ENCODE assay signal across 20 cellular contexts in the genomic region with DNA sequence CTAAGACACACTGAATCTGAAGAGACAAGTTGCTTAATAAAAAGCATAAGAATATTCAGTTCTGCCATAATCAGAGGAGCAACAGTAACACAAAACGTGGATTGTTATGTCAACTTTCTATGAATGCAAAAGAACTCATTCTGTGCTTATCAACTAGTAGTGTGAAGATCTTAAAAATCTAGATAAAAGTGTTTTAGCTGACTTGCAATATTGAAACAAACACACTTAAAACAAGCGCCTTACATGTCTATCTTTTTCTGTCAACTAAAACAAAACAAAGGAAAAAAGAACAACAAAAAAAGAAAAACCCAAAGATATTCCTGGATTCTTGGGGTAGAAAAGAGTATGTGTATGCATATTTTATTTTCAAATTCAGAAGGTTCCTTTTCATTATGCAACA. TPM values are rescaled to one million over a fixed set of nuclear protein-coding genes. Genes with fewer than 3 reads are reported as not detected.
DNase-seq lines count a peak whose midpoint lies in the region; ATAC-seq, FAIRE-seq and TF ChIP-seq lines count a peak whose summit lies in the region.
"Had no signal": no experiment of that assay in that cellular context is flagged by ENCODE, and none has a peak within 500 bp of the region (broad histone marks: within the 10 kb centered on the region; RNA-seq: fewer than 3 reads in every experiment).

No MANE protein-coding gene starts in this region.

- no peak for DNase-seq in activated naive CD8-positive, alpha-beta T cell treated with anti-CD3 and anti-CD28 coated beads, Interleukin-2, amount 50 U/mL, for 24 hours
- no peak for DNase-seq in activated naive CD8-positive, alpha-beta T cell treated with anti-CD3 and anti-CD28 coated beads for 36 hours
- no peak for DNase-seq in WTC11 (ENCODE audit: low spot score)
- no peak for DNase-seq in hepatic stellate cell (ENCODE audit: low spot score)
- DNase-seq: 8988T; C1 segment of cervical spinal cord; Caco-2; CD4-positive, alpha-beta memory T cell; DMS153; DND-41; GDM1; GM23248; H7 had no signal

- POLR2A ChIA-PET in WTC11 (lab: Charles Lee): no interaction called here

- H3K36me3 Mint-ChIP-seq in activated naive CD8-positive, alpha-beta T cell treated with anti-CD3 and anti-CD28 coated beads, Interleukin-2, amount 50 U/mL, for 24 hours (ENCODE audit: low read depth): peaks cover 60% of the 10 kb centered on the region
- peaks cover 33% of the 10 kb centered on the region for H3K36me3 Mint-ChIP-seq in activated naive CD8-positive, alpha-beta T cell treated with anti-CD3 and anti-CD28 coated beads for 36 hours
- peaks cover 54% of the 10 kb centered on the region for H3K36me3 Mint-ChIP-seq in WTC11

- peak; percentile 40 for FAIRE-seq in G401.6 (lab: Jason Lieb, UNC)
- FAIRE-seq: GM12878, GM19239, H1 had no signal

- peak overlapping the region; percentile 33 for H3K27ac Mint-ChIP-seq in activated naive CD8-positive, alpha-beta T cell treated with anti-CD3 and anti-CD28 coated beads, Interleukin-2, amount 50 U/mL, for 24 hours
- H3K27ac Mint-ChIP-seq in activated naive CD8-positive, alpha-beta T cell treated with anti-CD3 and anti-CD28 coated beads for 36 hours: no peak overlapping the region
- H3K27ac Mint-ChIP-seq in WTC11: 0 out of 2 replicates have a peak overlapping the region, but pooled peaks have one; percentile 7

- no peak overlapping the region for H3K4me3 Mint-ChIP-seq in activated naive CD8-positive, alpha-beta T cell treated with anti-CD3 and anti-CD28 coated beads, Interleukin-2, amount 50 U/mL, for 24 hours
- no peak overlapping the region for H3K4me3 Mint-ChIP-seq in activated naive CD8-positive, alpha-beta T cell treated with anti-CD3 and anti-CD28 coated beads for 36 hours
- no peak overlapping the region for H3K4me3 Mint-ChIP-seq in WTC11
- H3K4me3 Mint-ChIP-seq: CD4-positive, alpha-beta memory T cell had no signal

- no peaks in the 10 kb centered on the region for H3K27me3 Mint-ChIP-seq in activated naive CD8-positive, alpha-beta T cell treated with anti-CD3 and anti-CD28 coated beads, Interleukin-2, amount 50 U/mL, for 24 hours
- H3K27me3 Mint-ChIP-seq in activated naive CD8-positive, alpha-beta T cell treated with anti-CD3 and anti-CD28 coated beads for 36 hours: no peaks in the 10 kb centered on the region
- no peaks in the 10 kb centered on the region for H3K27me3 Mint-ChIP-seq in WTC11 (ENCODE audit: low read depth)
- H3K27me3 Mint-ChIP-seq: CD4-positive, alpha-beta memory T cell had no signal

- no peak for TF ChIP-seq CTCF in WTC11 (IDR thresholded peaks at IDR 0.05)

- CTCF ChIA-PET in WTC11 (lab: Charles Lee): no interaction called here

- H3K9me3 Mint-ChIP-seq in activated naive CD8-positive, alpha-beta T cell treated with anti-CD3 and anti-CD28 coated beads, Interleukin-2, amount 50 U/mL, for 24 hours: no peaks in the 10 kb centered on the region
- H3K9me3 Mint-ChIP-seq in activated naive CD8-positive, alpha-beta T cell treated with anti-CD3 and anti-CD28 coated beads for 36 hours: no peaks in the 10 kb centered on the region
- H3K9me3 Mint-ChIP-seq in WTC11: no peaks in the 10 kb centered on the region
- H3K9me3 Mint-ChIP-seq: CD4-positive, alpha-beta memory T cell had no signal

- H3K4me1 Mint-ChIP-seq in activated naive CD8-positive, alpha-beta T cell treated with anti-CD3 and anti-CD28 coated beads, Interleukin-2, amount 50 U/mL, for 24 hours: peaks cover 16% of the 10 kb centered on the region
- H3K4me1 Mint-ChIP-seq in activated naive CD8-positive, alpha-beta T cell treated with anti-CD3 and anti-CD28 coated beads for 36 hours: peaks cover 26% of the 10 kb centered on the region
- no peaks in the 10 kb centered on the region for H3K4me1 Mint-ChIP-seq in WTC11

- ATAC-seq in activated naive CD8-positive, alpha-beta T cell treated with anti-CD3 and anti-CD28 coated beads, Interleukin-2, amount 50 U/mL, for 24 hours: no peak
- ATAC-seq in WTC11: no peak
- no peak for ATAC-seq in HG03565 (IDR thresholded peaks at IDR 0.05; ENCODE audit: unreplicated experiment)
- ATAC-seq in HG02678 (IDR thresholded peaks at IDR 0.05; ENCODE audit: unreplicated experiment): no peak
- ATAC-seq: GM12878, HCT116 had no signal

TF ChIP-seq in WTC11, 78 proteins besides CTCF, POLR2A, EP300 and RAD21 (continues in another document):
- TF ChIP-seq NR2C2 (CRISPR knock-in tag; IDR thresholded peaks at IDR 0.05) (no peak), ZNF219 (CRISPR knock-in tag; IDR thresholded peaks at IDR 0.05; ENCODE audit: borderline replicate concordance) (no peak), NFYB (CRISPR knock-in tag; conservative IDR thresholded peaks at IDR 0.05; ENCODE audit: low read depth) (no peak), RORB (CRISPR knock-in tag; IDR thresholded peaks at IDR 0.05) (no peak), ESRRA (CRISPR knock-in tag; IDR thresholded peaks at IDR 0.05; ENCODE audit: borderline replicate concordance) (no peak), SOX15 (CRISPR knock-in tag; IDR thresholded peaks at IDR 0.05) (no peak)
- TF ChIP-seq, protein P1, sequence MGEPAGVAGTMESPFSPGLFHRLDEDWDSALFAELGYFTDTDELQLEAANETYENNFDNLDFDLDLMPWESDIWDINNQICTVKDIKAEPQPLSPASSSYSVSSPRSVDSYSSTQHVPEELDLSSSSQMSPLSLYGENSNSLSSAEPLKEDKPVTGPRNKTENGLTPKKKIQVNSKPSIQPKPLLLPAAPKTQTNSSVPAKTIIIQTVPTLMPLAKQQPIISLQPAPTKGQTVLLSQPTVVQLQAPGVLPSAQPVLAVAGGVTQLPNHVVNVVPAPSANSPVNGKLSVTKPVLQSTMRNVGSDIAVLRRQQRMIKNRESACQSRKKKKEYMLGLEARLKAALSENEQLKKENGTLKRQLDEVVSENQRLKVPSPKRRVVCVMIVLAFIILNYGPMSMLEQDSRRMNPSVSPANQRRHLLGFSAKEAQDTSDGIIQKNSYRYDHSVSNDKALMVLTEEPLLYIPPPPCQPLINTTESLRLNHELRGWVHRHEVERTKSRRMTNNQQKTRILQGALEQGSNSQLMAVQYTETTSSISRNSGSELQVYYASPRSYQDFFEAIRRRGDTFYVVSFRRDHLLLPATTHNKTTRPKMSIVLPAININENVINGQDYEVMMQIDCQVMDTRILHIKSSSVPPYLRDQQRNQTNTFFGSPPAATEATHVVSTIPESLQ (CRISPR knock-in tag; IDR thresholded peaks at IDR 0.05): no peak
- TF ChIP-seq, protein P2, sequence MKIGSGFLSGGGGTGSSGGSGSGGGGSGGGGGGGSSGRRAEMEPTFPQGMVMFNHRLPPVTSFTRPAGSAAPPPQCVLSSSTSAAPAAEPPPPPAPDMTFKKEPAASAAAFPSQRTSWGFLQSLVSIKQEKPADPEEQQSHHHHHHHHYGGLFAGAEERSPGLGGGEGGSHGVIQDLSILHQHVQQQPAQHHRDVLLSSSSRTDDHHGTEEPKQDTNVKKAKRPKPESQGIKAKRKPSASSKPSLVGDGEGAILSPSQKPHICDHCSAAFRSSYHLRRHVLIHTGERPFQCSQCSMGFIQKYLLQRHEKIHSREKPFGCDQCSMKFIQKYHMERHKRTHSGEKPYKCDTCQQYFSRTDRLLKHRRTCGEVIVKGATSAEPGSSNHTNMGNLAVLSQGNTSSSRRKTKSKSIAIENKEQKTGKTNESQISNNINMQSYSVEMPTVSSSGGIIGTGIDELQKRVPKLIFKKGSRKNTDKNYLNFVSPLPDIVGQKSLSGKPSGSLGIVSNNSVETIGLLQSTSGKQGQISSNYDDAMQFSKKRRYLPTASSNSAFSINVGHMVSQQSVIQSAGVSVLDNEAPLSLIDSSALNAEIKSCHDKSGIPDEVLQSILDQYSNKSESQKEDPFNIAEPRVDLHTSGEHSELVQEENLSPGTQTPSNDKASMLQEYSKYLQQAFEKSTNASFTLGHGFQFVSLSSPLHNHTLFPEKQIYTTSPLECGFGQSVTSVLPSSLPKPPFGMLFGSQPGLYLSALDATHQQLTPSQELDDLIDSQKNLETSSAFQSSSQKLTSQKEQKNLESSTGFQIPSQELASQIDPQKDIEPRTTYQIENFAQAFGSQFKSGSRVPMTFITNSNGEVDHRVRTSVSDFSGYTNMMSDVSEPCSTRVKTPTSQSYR (CRISPR knock-in tag; IDR thresholded peaks at IDR 0.05): no peak
- TF ChIP-seq, protein P3, sequence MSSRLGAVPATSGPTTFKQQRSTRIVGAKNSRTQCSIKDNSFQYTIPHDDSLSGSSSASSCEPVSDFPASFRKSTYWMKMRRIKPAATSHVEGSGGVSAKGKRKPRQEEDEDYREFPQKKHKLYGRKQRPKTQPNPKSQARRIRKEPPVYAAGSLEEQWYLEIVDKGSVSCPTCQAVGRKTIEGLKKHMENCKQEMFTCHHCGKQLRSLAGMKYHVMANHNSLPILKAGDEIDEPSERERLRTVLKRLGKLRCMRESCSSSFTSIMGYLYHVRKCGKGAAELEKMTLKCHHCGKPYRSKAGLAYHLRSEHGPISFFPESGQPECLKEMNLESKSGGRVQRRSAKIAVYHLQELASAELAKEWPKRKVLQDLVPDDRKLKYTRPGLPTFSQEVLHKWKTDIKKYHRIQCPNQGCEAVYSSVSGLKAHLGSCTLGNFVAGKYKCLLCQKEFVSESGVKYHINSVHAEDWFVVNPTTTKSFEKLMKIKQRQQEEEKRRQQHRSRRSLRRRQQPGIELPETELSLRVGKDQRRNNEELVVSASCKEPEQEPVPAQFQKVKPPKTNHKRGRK (CRISPR knock-in tag; IDR thresholded peaks at IDR 0.05; ENCODE audit: borderline replicate concordance): no peak

RNA-seq across cellular contexts. Expression of a gene that starts 37.7 kb away (rescaled TPM):
- total RNA-seq in activated naive CD8-positive, alpha-beta T cell treated with anti-CD3 and anti-CD28 coated beads for 36 hours: 10 to 100 TPM; 50.5 TPM
- 40.2 to 46.1 TPM (median 45.5 TPM) in 3 replicates for total RNA-seq in WTC11 (2021)
